In the genomic region with DNA sequence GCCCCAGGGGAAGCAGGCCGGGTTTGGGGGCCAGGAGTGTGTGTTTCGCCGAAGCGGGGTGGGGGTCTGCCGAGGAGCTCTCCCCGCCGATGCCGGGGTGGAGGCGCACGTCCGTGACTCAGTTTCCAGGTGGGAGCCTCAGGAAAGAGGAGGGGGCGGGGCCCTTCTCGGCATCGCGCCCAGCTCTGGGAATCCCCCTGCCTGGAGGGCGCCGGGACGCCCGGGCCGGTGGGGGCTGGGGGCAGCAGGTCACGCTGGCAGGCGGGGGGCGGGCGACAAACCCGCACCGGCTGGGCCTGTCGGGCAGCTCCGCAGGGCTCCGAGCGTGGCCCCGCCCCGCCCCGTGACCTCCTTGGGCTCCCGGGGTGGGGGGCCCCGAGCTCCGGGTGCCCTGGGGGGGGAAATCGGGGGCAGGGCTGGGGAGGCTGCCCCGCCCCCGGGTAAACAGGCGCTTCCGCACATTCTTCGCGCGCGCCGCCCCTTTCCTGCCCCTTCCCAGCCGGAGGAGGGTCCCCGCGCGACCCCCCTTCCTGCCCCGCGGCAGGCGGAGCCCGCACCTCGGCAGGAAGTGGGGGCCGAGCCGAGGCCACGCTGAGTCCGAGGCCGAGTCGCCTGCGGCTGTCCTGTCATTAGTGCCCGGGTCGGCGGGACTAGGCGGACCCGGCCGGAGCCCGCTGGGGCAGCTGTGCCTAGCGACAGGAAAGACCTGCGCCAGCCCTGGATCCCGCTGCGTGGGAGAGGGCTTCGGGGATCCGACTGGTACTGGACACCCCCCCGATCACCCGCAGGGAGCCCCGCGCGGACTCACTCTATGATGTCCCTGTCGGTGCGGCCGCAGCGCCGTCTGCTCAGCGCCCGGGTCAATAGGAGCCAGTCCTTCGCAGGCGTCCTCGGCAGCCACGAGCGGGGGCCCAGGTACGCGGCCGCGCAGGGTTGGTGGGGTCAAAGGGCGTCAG, we compare ENCODE assay signal across 8 cellular contexts. TPM values are rescaled to one million over a fixed set of nuclear protein-coding genes. Genes with fewer than 3 reads are reported as not detected.
DNase-seq lines count a peak whose midpoint lies in the region; ATAC-seq and TF ChIP-seq lines count a peak whose summit lies in the region.

No MANE protein-coding gene starts in this region.

- ATAC-seq in left ventricle myocardium superior = peak; percentile 65
- no peak for ATAC-seq in HG02938 (IDR thresholded peaks at IDR 0.05; ENCODE audit: unreplicated experiment)

- H3K27me3 Mint-ChIP-seq in activated naive CD8-positive, alpha-beta T cell treated with anti-CD3 and anti-CD28 coated beads for 36 hours = peaks cover 16% of the 10 kb centered on the region

- intact Hi-C loops in left ventricle myocardium superior (cut with micrococcal nuclease) = no loop called here

- peaks cover 35% of the 10 kb centered on the region for H3K4me1 Mint-ChIP-seq in activated naive CD8-positive, alpha-beta T cell treated with anti-CD3 and anti-CD28 coated beads for 36 hours

- TF ChIP-seq CTCF in retinal pigment epithelial cell (conservative IDR thresholded peaks at IDR 0.05; ENCODE audit: low read depth, low read length) = no peak

- peak overlapping the region; percentile 64 for H3K4me3 ChIP-seq in retinal pigment epithelial cell (ENCODE audit: low read length)

- no peaks in the 10 kb centered on the region for H3K9me3 Mint-ChIP-seq in activated naive CD8-positive, alpha-beta T cell treated with anti-CD3 and anti-CD28 coated beads for 36 hours

- H3K27ac Mint-ChIP-seq in activated naive CD8-positive, alpha-beta T cell treated with anti-CD3 and anti-CD28 coated beads for 36 hours = no peak overlapping the region

- DNase-seq in activated naive CD8-positive, alpha-beta T cell treated with anti-CD3 and anti-CD28 coated beads for 36 hours = peak; percentile 66
- DNase-seq in left ventricle myocardium superior (peak; percentile 82), retinal pigment epithelial cell (ENCODE audit: low read depth) (no peak), NOMO-1 treated with dmso at 0.1 percent for 144 hours (lab: John Stamatoyannopoulos, UW; ENCODE audit: unreplicated experiment) (no peak), GOT3 (lab: John Stamatoyannopoulos, UW) (no peak)

- TF ChIP-seq POLR2A in GM19099 (IDR thresholded peaks at IDR 0.05; ENCODE audit: extremely low read depth, insufficient read length, low read depth) = peak; percentile 29

- peak overlapping the region; percentile 79 for H3K4me3 Mint-ChIP-seq in activated naive CD8-positive, alpha-beta T cell treated with anti-CD3 and anti-CD28 coated beads for 36 hours

- H3K36me3 Mint-ChIP-seq in activated naive CD8-positive, alpha-beta T cell treated with anti-CD3 and anti-CD28 coated beads for 36 hours = peaks cover 16% of the 10 kb centered on the region

TF ChIP-seq in PFSK-1, 5 proteins besides CTCF, POLR2A, EP300 and RAD21:
- TF ChIP-seq POLR2AphosphoS5 (IDR thresholded peaks at IDR 0.05; ENCODE audit: low read depth, low read length) (0 out of 2 replicates have a peak, but pooled peaks have one; percentile 36), SIN3A (IDR thresholded peaks at IDR 0.05; ENCODE audit: borderline replicate concordance, insufficient read depth, low read length) (peak; percentile 77; the same call in 1 of the 2 replicates), TAF1 (IDR thresholded peaks at IDR 0.05; ENCODE audit: borderline replicate concordance, insufficient read depth, low read length) (no peak), FOXP2 (optimal IDR thresholded peaks at IDR 0.05; ENCODE audit: borderline replicate concordance, extremely low read depth, extremely low read length, insufficient read depth) (peak; percentile 62)
- TF ChIP-seq, protein P1, sequence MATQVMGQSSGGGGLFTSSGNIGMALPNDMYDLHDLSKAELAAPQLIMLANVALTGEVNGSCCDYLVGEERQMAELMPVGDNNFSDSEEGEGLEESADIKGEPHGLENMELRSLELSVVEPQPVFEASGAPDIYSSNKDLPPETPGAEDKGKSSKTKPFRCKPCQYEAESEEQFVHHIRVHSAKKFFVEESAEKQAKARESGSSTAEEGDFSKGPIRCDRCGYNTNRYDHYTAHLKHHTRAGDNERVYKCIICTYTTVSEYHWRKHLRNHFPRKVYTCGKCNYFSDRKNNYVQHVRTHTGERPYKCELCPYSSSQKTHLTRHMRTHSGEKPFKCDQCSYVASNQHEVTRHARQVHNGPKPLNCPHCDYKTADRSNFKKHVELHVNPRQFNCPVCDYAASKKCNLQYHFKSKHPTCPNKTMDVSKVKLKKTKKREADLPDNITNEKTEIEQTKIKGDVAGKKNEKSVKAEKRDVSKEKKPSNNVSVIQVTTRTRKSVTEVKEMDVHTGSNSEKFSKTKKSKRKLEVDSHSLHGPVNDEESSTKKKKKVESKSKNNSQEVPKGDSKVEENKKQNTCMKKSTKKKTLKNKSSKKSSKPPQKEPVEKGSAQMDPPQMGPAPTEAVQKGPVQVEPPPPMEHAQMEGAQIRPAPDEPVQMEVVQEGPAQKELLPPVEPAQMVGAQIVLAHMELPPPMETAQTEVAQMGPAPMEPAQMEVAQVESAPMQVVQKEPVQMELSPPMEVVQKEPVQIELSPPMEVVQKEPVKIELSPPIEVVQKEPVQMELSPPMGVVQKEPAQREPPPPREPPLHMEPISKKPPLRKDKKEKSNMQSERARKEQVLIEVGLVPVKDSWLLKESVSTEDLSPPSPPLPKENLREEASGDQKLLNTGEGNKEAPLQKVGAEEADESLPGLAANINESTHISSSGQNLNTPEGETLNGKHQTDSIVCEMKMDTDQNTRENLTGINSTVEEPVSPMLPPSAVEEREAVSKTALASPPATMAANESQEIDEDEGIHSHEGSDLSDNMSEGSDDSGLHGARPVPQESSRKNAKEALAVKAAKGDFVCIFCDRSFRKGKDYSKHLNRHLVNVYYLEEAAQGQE (IDR thresholded peaks at IDR 0.05; ENCODE audit: insufficient read depth in 1 of 2, low read depth in 2 of 2, low read length in 2 of 2) = no peak

RNA-seq across cellular contexts. Expression of gene RIPOR1, which starts 9.3 kb away (rescaled TPM):
- 51.1 TPM for polyA plus RNA-seq in PFSK-1 (2012; ENCODE audit: insufficient read length, low read depth)
- 10 to 100 TPM; 13.9 to 14.0 TPM for total RNA-seq in activated naive CD8-positive, alpha-beta T cell treated with anti-CD3 and anti-CD28 coated beads for 36 hours
- total RNA-seq in left ventricle myocardium superior = 76.1 TPM

RNA-seq across cellular contexts. Expression of gene CTCF, which starts 24.4 kb away (rescaled TPM):
- 21.4 TPM for polyA plus RNA-seq in PFSK-1 (2012; ENCODE audit: insufficient read length, low read depth)
- total RNA-seq in activated naive CD8-positive, alpha-beta T cell treated with anti-CD3 and anti-CD28 coated beads for 36 hours = 10 to 100 TPM; 55.8 to 55.9 TPM
- total RNA-seq in left ventricle myocardium superior = 32.8 TPM

RNA-seq across cellular contexts. Expression of gene AGRP, which starts 54.6 kb away (rescaled TPM):
- polyA plus RNA-seq in PFSK-1 (2012; ENCODE audit: insufficient read length, low read depth) = not detected
- total RNA-seq in activated naive CD8-positive, alpha-beta T cell treated with anti-CD3 and anti-CD28 coated beads for 36 hours = under 1 TPM in 1 of 2 experiments, not detected in 1; 0.40 TPM
- total RNA-seq in left ventricle myocardium superior = not detected

RNA-seq across cellular contexts. Expression of gene ATP6V0D1, which starts 57.0 kb away (rescaled TPM):
- 95.1 TPM for polyA plus RNA-seq in PFSK-1 (2012; ENCODE audit: insufficient read length, low read depth)
- total RNA-seq in activated naive CD8-positive, alpha-beta T cell treated with anti-CD3 and anti-CD28 coated beads for 36 hours = 10 to 100 TPM; 33.0 to 33.6 TPM
- total RNA-seq in left ventricle myocardium superior = 66.6 TPM

Comparison
In these comparisons a context has a peak if more than half of its experiments do, and no peak if none do; other contexts are left out.
1. DNase-seq: peak in activated naive CD8-positive, alpha-beta T cell treated with anti-CD3 and anti-CD28 coated beads for 36 hours (single experiment) and left ventricle myocardium superior (single experiment); none in retinal pigment epithelial cell (single experiment), NOMO-1 treated with dmso at 0.1 percent for 144 hours (single experiment) and GOT3 (single experiment).